In the genomic region with DNA sequence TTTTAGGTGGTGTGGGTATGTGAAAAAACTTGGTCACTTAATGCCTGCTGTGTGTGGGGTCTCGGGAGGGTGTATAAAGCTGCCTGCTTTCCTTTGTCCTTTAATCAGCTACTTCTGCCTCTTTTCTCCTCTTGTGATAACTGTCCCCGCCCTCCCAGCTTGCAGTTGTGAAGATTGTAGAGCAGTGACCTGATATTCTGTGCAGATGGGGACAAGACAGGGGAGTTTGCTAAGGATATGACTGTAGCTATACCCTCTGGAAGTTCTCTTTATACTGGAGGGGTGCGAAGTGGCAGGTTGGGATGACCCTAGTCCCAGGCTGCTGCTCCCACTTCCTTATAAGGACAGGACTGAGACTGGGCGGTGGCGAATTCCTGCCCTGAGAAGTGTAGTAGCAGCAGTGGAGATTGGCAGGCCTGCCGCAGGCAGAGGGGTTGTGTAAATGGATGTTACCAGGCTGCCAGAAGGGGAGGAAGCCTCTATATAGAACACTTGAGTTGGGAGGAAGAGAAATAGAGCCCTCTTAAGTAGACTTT, we compare ENCODE assay signal across 8 cellular contexts. TPM values are rescaled to one million over a fixed set of nuclear protein-coding genes. Genes with fewer than 3 reads are reported as not detected.
DNase-seq lines count a peak whose midpoint lies in the region; ATAC-seq and TF ChIP-seq lines count a peak whose summit lies in the region.

No MANE protein-coding gene starts in this region.

- DNase-seq in A172 (ENCODE audit: low spot score) (peak; percentile 76), GM04503 (ENCODE audit: low read depth) (peak; percentile 31), NCI-H446 treated with DMSO at 0.1 percent for 48 hours (lab: John Stamatoyannopoulos, UW) (peak; percentile 20), cardiac septum (ENCODE audit: low spot score) (peak; percentile 92), osteoblast (ENCODE audit: insufficient read length, low spot score, missing footprints) (peak; percentile 93)

- H3K27ac ChIP-seq in adipose tissue (ENCODE audit: low read depth, low read length) (peak overlapping the region; percentile 80), osteoblast (ENCODE audit: low read depth, low read length) (peak overlapping the region; percentile 87)

- no peak for TF ChIP-seq CTCF in osteoblast (IDR thresholded peaks at IDR 0.05; ENCODE audit: extremely low read depth, low read depth, low read length)

- H4K20me1 ChIP-seq in osteoblast (ENCODE audit: insufficient read depth, low read length), result peaks cover 44% of the 10 kb centered on the region

- intact Hi-C loops in cardiac septum (cut with DNase I), result loop anchor here (2.0 kb wide), 3 partner anchors 30 to 40 kb away; partner anchors contain the start of genes SMARCC2 and ZC3H10

- H3K9me3 ChIP-seq in osteoblast (ENCODE audit: low read depth, low read length), result no peaks in the 10 kb centered on the region

- ATAC-seq in HG02759 (IDR thresholded peaks at IDR 0.05; ENCODE audit: unreplicated experiment) (no peak), GM18858 (IDR thresholded peaks at IDR 0.05; ENCODE audit: unreplicated experiment) (no peak)

- H3K4me1 ChIP-seq in osteoblast (ENCODE audit: insufficient read depth, low read length), result peaks cover 25% of the 10 kb centered on the region

- WGBS in adipose tissue, 3 donors, result 0 to 1% (median 1%) methylated on average over 6 of the region's 6 CpGs

- no peak overlapping the region for H2AFZ ChIP-seq in osteoblast (ENCODE audit: low read length)

- peaks cover 60% of the 10 kb centered on the region for H3K36me3 ChIP-seq in osteoblast (ENCODE audit: insufficient read depth, low read length)

- peak overlapping the region; percentile 92 for H3K4me3 ChIP-seq in osteoblast (ENCODE audit: insufficient read depth, low read length)

- peak overlapping the region; percentile 99 for H3K4me2 ChIP-seq in osteoblast (ENCODE audit: insufficient read depth, low read length)

- peaks cover 40% of the 10 kb centered on the region for H3K79me2 ChIP-seq in osteoblast (ENCODE audit: insufficient read depth, low read length)

- H3K27me3 ChIP-seq in osteoblast (ENCODE audit: insufficient read depth, low read length), result no peaks in the 10 kb centered on the region

RNA-seq across cellular contexts. Expression of gene MYL6, which starts 0.8 kb away (rescaled TPM):
- 2,063 and 2,222 TPM in 2 replicates for total RNA-seq in A172 (2014; rRNA removed; shearing (Covaris generic))
- polyA plus RNA-seq in adipose tissue, result 1,000 to 10,000 TPM; 1,303 to 4,064 (median 3,695) TPM
- 792 TPM for total RNA-seq in cardiac septum
- 848 and 873 TPM in 2 replicates for total RNA-seq in osteoblast

RNA-seq across cellular contexts. Expression of gene MYL6B, which starts 6.6 kb away (rescaled TPM):
- total RNA-seq in A172 (2014; rRNA removed; shearing (Covaris generic)), result 76.0 and 139 TPM in 2 replicates
- 10 to 100 TPM; 15.5 to 88.5 (median 48.0) TPM for polyA plus RNA-seq in adipose tissue
- total RNA-seq in cardiac septum (37.6 TPM), osteoblast (49.8 and 53.9 TPM in 2 replicates)

RNA-seq across cellular contexts. Expression of gene SMARCC2, which starts 30.3 kb away (rescaled TPM):
- total RNA-seq in A172 (2014; rRNA removed; shearing (Covaris generic)), result 27.4 and 27.9 TPM in 2 replicates
- polyA plus RNA-seq in adipose tissue, result 10 to 100 TPM; 21.4 to 53.8 (median 48.7) TPM
- total RNA-seq in cardiac septum (71.5 TPM), osteoblast (65.9 and 70.4 TPM in 2 replicates)

RNA-seq across cellular contexts. Expression of gene ESYT1, which starts 30.9 kb away (rescaled TPM):
- total RNA-seq in A172 (2014; rRNA removed; shearing (Covaris generic)), result 119 and 164 TPM in 2 replicates
- 100 to 1,000 TPM in 1 of 3 donors, 10 to 100 TPM in 2; 61.4 to 304 (median 94.5) TPM for polyA plus RNA-seq in adipose tissue
- total RNA-seq in cardiac septum (36.2 TPM), osteoblast (239 and 304 TPM in 2 replicates)

RNA-seq across cellular contexts. Expression of gene ZC3H10, which starts 40.9 kb away (rescaled TPM):
- total RNA-seq in A172 (2014; rRNA removed; shearing (Covaris generic)), result 1.8 and 2.9 TPM in 2 replicates
- 1 to 10 TPM; 1.6 to 2.4 (median 1.9) TPM for polyA plus RNA-seq in adipose tissue
- 6.0 TPM for total RNA-seq in cardiac septum
- 9.0 and 10.6 TPM in 2 replicates for total RNA-seq in osteoblast

Comparison
In these comparisons a context has a peak if more than half of its experiments do, and no peak if none do; other contexts are left out.
1. DNase-seq: peak in every context shown above with its lines; median percentile 93 in osteoblast; 92 in cardiac septum; 76 in A172; 31 in GM04503; 20 in NCI-H446 treated with DMSO at 0.1 percent for 48 hours.